In genomic region chr11:32420937-32421532, GRCh38 we compare ENCODE assay signal across 8 cellular contexts. TPM values are rescaled to one million over a fixed set of nuclear protein-coding genes. Genes with fewer than 3 reads are reported as not detected.
A peak's percentile ranks its signal among the peaks of the same experiment; 100 is the strongest.
DNase-seq lines count a peak whose midpoint lies in the region; ATAC-seq and TF ChIP-seq lines count a peak whose summit lies in the region.

No MANE protein-coding gene starts in this region.

- H3K27ac ChIP-seq in mesenchymal stem cell (ENCODE audit: low read length, poor library complexity, severe bottlenecking) = no peak overlapping the region
- H3K27ac ChIP-seq in colonic mucosa = no peak overlapping the region

- H3K4me3 ChIP-seq in mesenchymal stem cell (ENCODE audit: insufficient read depth in 1 of 2, low read depth in 1 of 2, low read length in 2 of 2) = no peak overlapping the region
- no peak overlapping the region for H3K4me3 ChIP-seq in colonic mucosa

- 77% methylated on average over 9 of the region's 9 CpGs for WGBS in mesenchymal stem cell

- H3K4me3 Mint-ChIP-seq in activated naive CD4-positive, alpha-beta T cell treated with anti-CD3 and anti-CD28 coated beads, Interleukin-2, amount 10 ng/mL, durations not matched to agents 7 days and 5 days = no peak overlapping the region
- peak overlapping the region in 1 of 2 donors; percentile 37 for H3K4me3 Mint-ChIP-seq in CD14-positive monocyte

- no peak overlapping the region for H2BK5ac ChIP-seq in mesenchymal stem cell (ENCODE audit: low read depth, low read length, poor library complexity, severe bottlenecking)

- H2AK5ac ChIP-seq in mesenchymal stem cell (ENCODE audit: low read length, severe bottlenecking) = no peak overlapping the region

- H3K9me3 ChIP-seq in mesenchymal stem cell (ENCODE audit: control insufficient read depth, low read length) (peaks cover 3% of the 10 kb centered on the region), colonic mucosa (no peaks in the 10 kb centered on the region)

- no peak overlapping the region for H4K91ac ChIP-seq in mesenchymal stem cell (ENCODE audit: low read length)

- no peak overlapping the region for H3K23ac ChIP-seq in mesenchymal stem cell (ENCODE audit: low read length in 2 of 2)

- H2BK120ac ChIP-seq in mesenchymal stem cell (ENCODE audit: low read depth, low read length) = no peak overlapping the region

- intact Hi-C loops in CD14-positive monocyte (cut with micrococcal nuclease) (no loop called here), colonic mucosa (cut with DNase I) (no loop called here)

- no peak overlapping the region for H2BK12ac ChIP-seq in mesenchymal stem cell (ENCODE audit: low read length in 2 of 2)

- ATAC-seq in GM18511 (IDR thresholded peaks at IDR 0.05; ENCODE audit: unreplicated experiment) = peak; percentile 91
- ATAC-seq in GM21723 (IDR thresholded peaks at IDR 0.05; ENCODE audit: unreplicated experiment) = peak; percentile 91

- no peak overlapping the region for H3K18ac ChIP-seq in mesenchymal stem cell (ENCODE audit: low read depth in 1 of 2, low read length in 2 of 2)

- no peaks in the 10 kb centered on the region for H3K79me1 ChIP-seq in mesenchymal stem cell (replicated peaks; ENCODE audit: low read length, poor library complexity, severe bottlenecking)

- H2BK15ac ChIP-seq in mesenchymal stem cell (ENCODE audit: low read depth, poor library complexity, severe bottlenecking) = no peak overlapping the region

- H3K9ac ChIP-seq in mesenchymal stem cell (ENCODE audit: low read length) (no peak overlapping the region), colonic mucosa (ENCODE audit: low read depth in 2 of 2, low read length in 2 of 2) (no peak overlapping the region)

- H3K4me1 ChIP-seq in mesenchymal stem cell (ENCODE audit: control insufficient read depth, insufficient read depth, low read depth, low read length) (no peaks in the 10 kb centered on the region), colonic mucosa (no peaks in the 10 kb centered on the region)

- DNase-seq in KG1 (lab: John Stamatoyannopoulos, UW) = peak; percentile 87
- DNase-seq in activated naive CD4-positive, alpha-beta T cell treated with anti-CD3 and anti-CD28 coated beads, Interleukin-2, amount 10 ng/mL, durations not matched to agents 7 days and 5 days = peak; percentile 59
- no peak for DNase-seq in CD14-positive monocyte (ENCODE audit: low spot score)
- no peak for DNase-seq in mesenchymal stem cell
- DNase-seq in colonic mucosa = no peak
- no peak for DNase-seq in NCI-H748 (lab: John Stamatoyannopoulos, UW; ENCODE audit: unreplicated experiment)

- no peak overlapping the region for H3K4me2 ChIP-seq in mesenchymal stem cell (ENCODE audit: low read length, poor library complexity, severe bottlenecking)

- no peak overlapping the region for H3K27ac Mint-ChIP-seq in activated naive CD4-positive, alpha-beta T cell treated with anti-CD3 and anti-CD28 coated beads, Interleukin-2, amount 10 ng/mL, durations not matched to agents 7 days and 5 days
- H3K27ac Mint-ChIP-seq in CD14-positive monocyte = no peak overlapping the region

- TF ChIP-seq CTCF in CD14-positive monocyte (IDR thresholded peaks at IDR 0.05) (no peak), colonic mucosa (IDR thresholded peaks at IDR 0.05) (no peak)

- peaks cover 44% of the 10 kb centered on the region for H3K27me3 Mint-ChIP-seq in activated naive CD4-positive, alpha-beta T cell treated with anti-CD3 and anti-CD28 coated beads, Interleukin-2, amount 10 ng/mL, durations not matched to agents 7 days and 5 days
- peaks cover 17 to 44% (median 26%) of the 10 kb centered on the region in 3 donors for H3K27me3 Mint-ChIP-seq in CD14-positive monocyte (ENCODE audit: low read depth in 3 of 3)

- no peak overlapping the region for H3K4ac ChIP-seq in mesenchymal stem cell (ENCODE audit: low read depth in 1 of 2, low read length in 2 of 2)

- H3K14ac ChIP-seq in mesenchymal stem cell (ENCODE audit: low read length in 2 of 2) = no peak overlapping the region

- no peaks in the 10 kb centered on the region for H3K36me3 Mint-ChIP-seq in activated naive CD4-positive, alpha-beta T cell treated with anti-CD3 and anti-CD28 coated beads, Interleukin-2, amount 10 ng/mL, durations not matched to agents 7 days and 5 days
- no peaks in the 10 kb centered on the region for H3K36me3 Mint-ChIP-seq in CD14-positive monocyte

- no peak overlapping the region for H4K8ac ChIP-seq in mesenchymal stem cell (ENCODE audit: low read length)

- peaks cover 29 to 88% of the 10 kb centered on the region in 2 experiments for H3K27me3 ChIP-seq in mesenchymal stem cell (ENCODE audit: control insufficient read depth in 1 of 2, insufficient read depth in 1 of 2, low read length in 2 of 2)
- H3K27me3 ChIP-seq in colonic mucosa = peaks cover 8% of the 10 kb centered on the region

- H3K36me3 ChIP-seq in mesenchymal stem cell (ENCODE audit: control insufficient read depth in 1 of 2, insufficient read depth in 2 of 2, low read depth in 1 of 2, low read length in 2 of 2) (no peaks in the 10 kb centered on the region), colonic mucosa (no peaks in the 10 kb centered on the region)

- CTCF ChIA-PET in activated naive CD4-positive, alpha-beta T cell treated with anti-CD3 and anti-CD28 coated beads, Interleukin-2, amount 10 ng/mL, durations not matched to agents 7 days and 5 days (lab: Charles Lee) = interaction anchor here (0.9 to 2.0 kb wide), 2 partner anchors 17 to 30 kb away, joined by 3 to 4 read pairs; no protein-coding TSS in a partner anchor

- no peak overlapping the region for H2AFZ ChIP-seq in mesenchymal stem cell (ENCODE audit: low read depth, low read length)

- H3K9me3 Mint-ChIP-seq in activated naive CD4-positive, alpha-beta T cell treated with anti-CD3 and anti-CD28 coated beads, Interleukin-2, amount 10 ng/mL, durations not matched to agents 7 days and 5 days = no peaks in the 10 kb centered on the region
- H3K9me3 Mint-ChIP-seq in CD14-positive monocyte = peaks cover 0 to 2% (median 0%) of the 10 kb centered on the region in 7 donors

- peaks cover 17% of the 10 kb centered on the region for H3K4me1 Mint-ChIP-seq in activated naive CD4-positive, alpha-beta T cell treated with anti-CD3 and anti-CD28 coated beads, Interleukin-2, amount 10 ng/mL, durations not matched to agents 7 days and 5 days
- peaks cover 10% of the 10 kb centered on the region for H3K4me1 Mint-ChIP-seq in CD14-positive monocyte

RNA-seq across cellular contexts. Expression of gene WT1, which starts 14.3 kb away (rescaled TPM):
- polyA plus RNA-seq in CD14-positive monocyte = not detected
- polyA plus RNA-seq in mesenchymal stem cell (2013, experiment 1 of 2) = 0.14 TPM
- polyA plus RNA-seq in mesenchymal stem cell (2013, experiment 2 of 2) = 0.15 TPM
- total RNA-seq in colonic mucosa = under 1 TPM in 1 of 2 donors, not detected in 1; 0.32 TPM

Comparison
In these comparisons a context has a peak if more than half of its experiments do, and no peak if none do; other contexts are left out.
1. DNase-seq: peak in KG1 (single experiment) and activated naive CD4-positive, alpha-beta T cell treated with anti-CD3 and anti-CD28 coated beads, Interleukin-2, amount 10 ng/mL, durations not matched to agents 7 days and 5 days (single experiment); none in CD14-positive monocyte (single experiment), mesenchymal stem cell (single experiment), colonic mucosa (single experiment) and NCI-H748 (single experiment).